ENCODE assay signal across 14 cellular contexts in the genomic region with DNA sequence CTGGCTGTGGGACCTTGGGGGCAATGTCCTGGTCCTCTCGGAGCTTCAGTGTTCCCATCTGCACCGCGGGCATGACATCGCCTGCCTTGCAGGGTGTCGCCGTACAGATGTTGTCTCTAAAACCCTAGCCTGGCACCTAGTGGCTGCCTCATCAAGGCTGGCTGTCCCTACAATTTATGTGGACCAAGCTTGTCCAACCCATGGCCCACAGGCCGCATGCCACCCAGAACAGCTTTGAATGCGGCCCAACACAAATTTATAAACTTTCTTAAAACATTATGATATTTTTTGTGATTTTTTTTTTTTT. TPM values are rescaled to one million over a fixed set of nuclear protein-coding genes. Genes with fewer than 3 reads are reported as not detected.
A peak's percentile ranks its signal among the peaks of the same experiment; 100 is the strongest.
DNase-seq lines count a peak whose midpoint lies in the region; ATAC-seq, FAIRE-seq and TF ChIP-seq lines count a peak whose summit lies in the region.
"Had no signal": no experiment of that assay in that cellular context is flagged by ENCODE, and none has a peak within 500 bp of the region (broad histone marks: within the 10 kb centered on the region; RNA-seq: fewer than 3 reads in every experiment).

No MANE protein-coding gene starts in this region.

- H3K27ac ChIP-seq in mammary epithelial cell (ENCODE audit: insufficient read depth, low read depth, low read length) (no peak overlapping the region), Peyer's patch (peak overlapping the region in 3 of 4 donors; percentile 41 to 64 (median 51))

- H3K9me3 Mint-ChIP-seq in MCF 10A (ENCODE audit: unreplicated experiment), result peaks cover 7% of the 10 kb centered on the region
- peaks cover 17% of the 10 kb centered on the region for H3K9me3 Mint-ChIP-seq in glutamatergic neuron (ENCODE audit: unreplicated experiment)
- H3K9me3 Mint-ChIP-seq: CD8-positive, alpha-beta T cell had no signal

- no peak overlapping the region for H3K9ac ChIP-seq in mammary epithelial cell (ENCODE audit: insufficient read depth, low read length)
- peak overlapping the region; percentile 20 for H3K9ac ChIP-seq in skeletal muscle satellite cell (ENCODE audit: low read depth, low read length)

- peaks cover 8% of the 10 kb centered on the region for H3K4me1 Mint-ChIP-seq in MCF 10A (ENCODE audit: insufficient read depth, unreplicated experiment)
- H3K4me1 Mint-ChIP-seq in glutamatergic neuron (ENCODE audit: low read depth, unreplicated experiment), result peaks cover 18% of the 10 kb centered on the region

- WGBS in mammary epithelial cell (ENCODE audit: low coverage, missing lambda C conversion rate), result 80% methylated on average over 8 of the region's 8 CpGs

- no peak overlapping the region for H2AFZ ChIP-seq in mammary epithelial cell (ENCODE audit: low read depth, low read length)

- H4K20me1 ChIP-seq in mammary epithelial cell (ENCODE audit: insufficient read depth, low read length), result no peaks in the 10 kb centered on the region

- H3K4me3 Mint-ChIP-seq in MCF 10A (ENCODE audit: unreplicated experiment) (no peak overlapping the region), glutamatergic neuron (ENCODE audit: unreplicated experiment) (peak overlapping the region; percentile 67)
- H3K4me3 Mint-ChIP-seq: CD8-positive, alpha-beta T cell had no signal

- no peaks in the 10 kb centered on the region for H3K79me2 ChIP-seq in mammary epithelial cell (ENCODE audit: insufficient read depth, low read length)

- POLR2A ChIA-PET in MCF 10A (lab: Yijun Ruan, JAX), result interaction anchor here (1.0 to 2.4 kb wide), 5 partner anchors 10 to 267 kb away, joined by 3 to 12 read pairs (median 6); a partner anchor contains a TSS

- no peak overlapping the region for H3K4me3 ChIP-seq in mammary epithelial cell (replicated peaks in 1 of 3; ENCODE audit: insufficient read depth in 1 of 3, low read depth in 2 of 3, low read length in 3 of 3)
- H3K4me3 ChIP-seq in Peyer's patch, result no peak overlapping the region
- no peak overlapping the region for H3K4me3 ChIP-seq in skeletal muscle satellite cell (ENCODE audit: low read length)

- H3K36me3 ChIP-seq in mammary epithelial cell (ENCODE audit: insufficient read depth, low read length) (no peaks in the 10 kb centered on the region), Peyer's patch (no peaks in the 10 kb centered on the region), skeletal muscle satellite cell (ENCODE audit: insufficient read depth, low read length) (no peaks in the 10 kb centered on the region)

- intact Hi-C loops in MCF 10A (cut with micrococcal nuclease) (no loop called here), mammary epithelial cell (cut with micrococcal nuclease) (no loop called here)

- TF ChIP-seq CTCF in MCF 10A (IDR thresholded peaks at IDR 0.05; ENCODE audit: unreplicated experiment) (no peak), mammary epithelial cell (conservative IDR thresholded peaks at IDR 0.05 in 1 of 2, IDR thresholded peaks at IDR 0.05 in 1 of 2; ENCODE audit: extremely low read depth in 1 of 2, insufficient read depth in 1 of 2, low read depth in 1 of 2, low read length in 2 of 2) (no peak), Peyer's patch (IDR thresholded peaks at IDR 0.05) (peak in 3 of 6 experiments; percentile 24 to 35 (median 33)), glutamatergic neuron (IDR thresholded peaks at IDR 0.05; ENCODE audit: partially characterized antibody, unreplicated experiment) (no peak)

- in situ Hi-C loops in mammary epithelial cell (cut with MboI; ENCODE audit: low sequenced_read_pairs in 2 of 2), result no loop called here

- no peak for FAIRE-seq in GM12891 (lab: Jason Lieb, UNC)
- FAIRE-seq: A204.1 had no signal

- CTCF ChIA-PET in MCF 10A (lab: Yijun Ruan, JAX), result interaction anchor here (1.0 to 2.3 kb wide), 2 partner anchors 190 to 256 kb away, joined by 3 to 8 read pairs; no protein-coding TSS in a partner anchor
- CTCF ChIA-PET in mammary epithelial cell (lab: Charles Lee; ENCODE audit: low non-redundant PET), result no interaction called here

- H3K27me3 ChIP-seq in mammary epithelial cell (ENCODE audit: insufficient read depth, low read length) (no peaks in the 10 kb centered on the region), Peyer's patch (no peaks in the 10 kb centered on the region), skeletal muscle satellite cell (ENCODE audit: control insufficient read depth, insufficient read depth, low read length) (peaks cover 3% of the 10 kb centered on the region)

- BruUV-seq in MCF 10A (replicated peaks; lab: Mats Ljungman, UMichigan) (no TSS peak), mammary epithelial cell (replicated peaks; lab: Mats Ljungman, UMichigan) (no TSS peak)

- H3K27ac Mint-ChIP-seq in MCF 10A (ENCODE audit: low read depth, unreplicated experiment) (peak overlapping the region; percentile 62), glutamatergic neuron (ENCODE audit: unreplicated experiment) (no peak overlapping the region)
- H3K27ac Mint-ChIP-seq: CD8-positive, alpha-beta T cell had no signal

- peaks cover 5% of the 10 kb centered on the region for H3K36me3 Mint-ChIP-seq in MCF 10A (ENCODE audit: insufficient read depth, unreplicated experiment)
- H3K36me3 Mint-ChIP-seq in glutamatergic neuron (ENCODE audit: unreplicated experiment), result no peaks in the 10 kb centered on the region
- H3K36me3 Mint-ChIP-seq: CD8-positive, alpha-beta T cell had no signal

- peaks cover 28% of the 10 kb centered on the region for H3K4me1 ChIP-seq in mammary epithelial cell (ENCODE audit: insufficient read depth, low read length)
- H3K4me1 ChIP-seq in Peyer's patch, result peaks cover 0 to 32% (median 3%) of the 10 kb centered on the region in 4 donors
- peaks cover 34% of the 10 kb centered on the region for H3K4me1 ChIP-seq in skeletal muscle satellite cell (ENCODE audit: control insufficient read depth, insufficient read depth, low read length)

- H3K27me3 Mint-ChIP-seq in MCF 10A (ENCODE audit: insufficient read depth, unreplicated experiment) (no peaks in the 10 kb centered on the region), glutamatergic neuron (ENCODE audit: unreplicated experiment) (peaks cover 17% of the 10 kb centered on the region)

- no peak overlapping the region for H3K4me2 ChIP-seq in mammary epithelial cell (ENCODE audit: insufficient read depth, low read depth, low read length)
- H3K4me2 ChIP-seq in skeletal muscle satellite cell (ENCODE audit: low read length), result peak overlapping the region; percentile 37

- DNase-seq in MCF 10A (ENCODE audit: unreplicated experiment) (no peak), mammary epithelial cell (no peak), Peyer's patch (no peak), glutamatergic neuron (no peak), NK-92 (lab: John Stamatoyannopoulos, UW; ENCODE audit: unreplicated experiment) (no peak), GM12891 (ENCODE audit: insufficient read length, low spot score) (no peak)
- DNase-seq: CD8-positive, alpha-beta T cell; Karpas-422; NCI-H510A treated with DMSO at 0.1 percent for 48 hours; NK-92 treated with Interleukin-12 subunit alpha and Interleukin-12 subunit beta, amount 100 ng/mL, for 24 hours; SHP77 treated with DMSO at 0.1 percent for 48 hours had no signal

- dilution Hi-C loops in mammary epithelial cell (cut with HindIII; ENCODE audit: low sequenced_read_pairs), result no loop called here

- H3K9me3 ChIP-seq in mammary epithelial cell (replicated peaks; ENCODE audit: insufficient read depth, low read length) (peaks cover 6% of the 10 kb centered on the region), Peyer's patch (peaks cover 0 to 9% (median 0%) of the 10 kb centered on the region in 4 donors), skeletal muscle satellite cell (replicated peaks; ENCODE audit: low read length) (peaks cover 4% of the 10 kb centered on the region)

- ATAC-seq in HG02973 (IDR thresholded peaks at IDR 0.05; ENCODE audit: unreplicated experiment), result no peak
- ATAC-seq: CD8-positive, alpha-beta T cell had no signal

- TF ChIP-seq POLR2A in Peyer's patch (IDR thresholded peaks at IDR 0.05), result no peak
- no peak for TF ChIP-seq POLR2A in GM12891 (IDR thresholded peaks at IDR 0.05; ENCODE audit: low read depth, low read length)

TF ChIP-seq in GM12891, 5 proteins besides CTCF, POLR2A, EP300 and RAD21:
- TF ChIP-seq SPI1 (IDR thresholded peaks at IDR 0.05; ENCODE audit: low read depth, low read length), result no peak
- TF ChIP-seq PAX5 (IDR thresholded peaks at IDR 0.05; ENCODE audit: insufficient read depth, low read length, severe bottlenecking), result no peak
- TF ChIP-seq POU2F2 (IDR thresholded peaks at IDR 0.05; ENCODE audit: low read depth, low read length), result no peak
- TF ChIP-seq TAF1 (IDR thresholded peaks at IDR 0.05; ENCODE audit: low read depth, low read length), result no peak
- TF ChIP-seq POLR2AphosphoS5 (IDR thresholded peaks at IDR 0.05; ENCODE audit: low read depth, low read length), result no peak

RNA-seq across cellular contexts. Expression of a gene that starts 18.3 kb away (rescaled TPM):
- total RNA-seq in MCF 10A (2022) (204 and 299 TPM in 2 replicates), mammary epithelial cell (100 to 1,000 TPM in 1 of 2 donors, 10 to 100 TPM in 1; 58.7 to 683 TPM), Peyer's patch (100 to 1,000 TPM; 106 to 761 (median 547) TPM), glutamatergic neuron (ENCODE audit: unreplicated experiment) (31.5 TPM)
- 113 TPM for polyA plus RNA-seq in mammary epithelial cell
- 55.6 TPM for polyA minus RNA-seq in mammary epithelial cell
- total RNA-seq in skeletal muscle satellite cell (2012; rRNA removed), result 91.1 and 102 TPM in 2 replicates
- polyA plus RNA-seq in GM12891 (2012; ENCODE audit: low read depth, missing spikeins), result 1.1 TPM
- total RNA-seq: CD8-positive, alpha-beta T cell had no signal
